In genomic region chr9:129952337-129952736, GRCh38 we compare ENCODE assay signal across 1 cellular context.
TF ChIP-seq lines count a peak whose summit lies in the region.

No MANE protein-coding gene starts in this region.

TF ChIP-seq in HepG2, 621 proteins besides CTCF, POLR2A, EP300 and RAD21 (continued from another document):
- no peak for TF ChIP-seq U2AF1 (optimal IDR thresholded peaks at IDR 0.05; ENCODE audit: low read depth, low read length)
- TF ChIP-seq NFE2L2 (IDR thresholded peaks at IDR 0.05; ENCODE audit: low read length) = no peak
